In genomic region chr1:182842265-182842664, GRCh38 we compare ENCODE assay signal across 12 cellular contexts. TPM values are rescaled to one million over a fixed set of nuclear protein-coding genes. Genes with fewer than 3 reads are reported as not detected.
A peak's percentile ranks its signal among the peaks of the same experiment; 100 is the strongest.
DNase-seq lines count a peak whose midpoint lies in the region; ATAC-seq and TF ChIP-seq lines count a peak whose summit lies in the region.
"Had no signal": no experiment of that assay in that cellular context is flagged by ENCODE, and none has a peak within 500 bp of the region (broad histone marks: within the 10 kb centered on the region; RNA-seq: fewer than 3 reads in every experiment).

No MANE protein-coding gene starts in this region.

- DNase-seq in CD4-positive, alpha-beta T cell, result no peak
- DNase-seq in HFFc6, result no peak
- no peak for DNase-seq in mesothelial cell of epicardium (ENCODE audit: low spot score in 2 of 2, unreplicated experiment in 2 of 2)
- DNase-seq in DMS153 (lab: John Stamatoyannopoulos, UW), result no peak
- DNase-seq in NK-92 treated with Interleukin-12 subunit alpha and Interleukin-12 subunit beta, amount 100 ng/mL, for 24 hours (lab: John Stamatoyannopoulos, UW), result no peak
- DNase-seq in omental fat pad (ENCODE audit: low spot score), result no peak
- DNase-seq: central memory CD4-positive, alpha-beta T cell; NCI-H1105; stimulated activated CD4-positive, alpha-beta T cell treated with anti-CD3 and anti-CD28 coated beads, Interleukin-12 subunit alpha, Interleukin-12 subunit beta, amount 100 ng/mL, for 4 hours had no signal

- H3K27me3 ChIP-seq in CD4-positive, alpha-beta T cell (ENCODE audit: control insufficient read depth, insufficient read depth, low read length), result no peaks in the 10 kb centered on the region

- H3K4me1 Mint-ChIP-seq in CD4-positive, alpha-beta T cell (ENCODE audit: low read depth), result peaks cover 82% of the 10 kb centered on the region
- H3K4me1 Mint-ChIP-seq in HFFc6 (ENCODE audit: low read depth) (peaks cover 59% of the 10 kb centered on the region), mesothelial cell of epicardium (peaks cover 41% of the 10 kb centered on the region)
- H3K4me1 Mint-ChIP-seq in activated naive CD8-positive, alpha-beta T cell (ENCODE audit: low read depth), result peaks cover 71% of the 10 kb centered on the region

- POLR2A ChIA-PET in CD4-positive, alpha-beta T cell (lab: Charles Lee), result no interaction called here

- intact Hi-C loops in CD4-positive, alpha-beta T cell (cut with DNase I, micrococcal nuclease), result loop anchor here in 1 of 2 experiments (5.0 kb wide), 3 partner anchors 45 to 790 kb away; partner anchors contain the start of gene RGS16

- CTCF ChIA-PET in CD4-positive, alpha-beta T cell (lab: Charles Lee), result no interaction called here

- no peaks in the 10 kb centered on the region for H3K9me3 Mint-ChIP-seq in CD4-positive, alpha-beta T cell
- H3K9me3 Mint-ChIP-seq in HFFc6 (peaks cover 10% of the 10 kb centered on the region), mesothelial cell of epicardium (no peaks in the 10 kb centered on the region)
- H3K9me3 Mint-ChIP-seq in activated naive CD8-positive, alpha-beta T cell (ENCODE audit: low read depth), result no peaks in the 10 kb centered on the region

- peaks cover 81% of the 10 kb centered on the region for H3K36me3 Mint-ChIP-seq in CD4-positive, alpha-beta T cell (ENCODE audit: low read depth)
- H3K36me3 Mint-ChIP-seq in HFFc6 (ENCODE audit: low read depth) (peaks cover 44% of the 10 kb centered on the region), mesothelial cell of epicardium (peaks cover 15% of the 10 kb centered on the region)
- peaks cover 19% of the 10 kb centered on the region for H3K36me3 Mint-ChIP-seq in activated naive CD8-positive, alpha-beta T cell

- no peaks in the 10 kb centered on the region for H3K27me3 Mint-ChIP-seq in CD4-positive, alpha-beta T cell
- peaks cover 4% of the 10 kb centered on the region for H3K27me3 Mint-ChIP-seq in HFFc6 (ENCODE audit: insufficient read depth)
- no peaks in the 10 kb centered on the region for H3K27me3 Mint-ChIP-seq in activated naive CD8-positive, alpha-beta T cell
- H3K27me3 Mint-ChIP-seq in mesothelial cell of epicardium (ENCODE audit: low read depth), result no peaks in the 10 kb centered on the region

- H3K27ac Mint-ChIP-seq in CD4-positive, alpha-beta T cell, result peak overlapping the region; percentile 90
- H3K27ac Mint-ChIP-seq in HFFc6 (no peak overlapping the region), mesothelial cell of epicardium (peak overlapping the region; percentile 51)
- peak overlapping the region; percentile 78 for H3K27ac Mint-ChIP-seq in activated naive CD8-positive, alpha-beta T cell

- peak overlapping the region; percentile 92 for H3K4me3 Mint-ChIP-seq in CD4-positive, alpha-beta T cell
- H3K4me3 Mint-ChIP-seq in HFFc6, result peak overlapping the region; percentile 97
- H3K4me3 Mint-ChIP-seq in activated naive CD8-positive, alpha-beta T cell, result peak overlapping the region; percentile 99
- peak overlapping the region; percentile 49 for H3K4me3 Mint-ChIP-seq in mesothelial cell of epicardium

- ATAC-seq in CD4-positive, alpha-beta T cell (ENCODE audit: poor library complexity), result no peak
- ATAC-seq in GM19324 (IDR thresholded peaks at IDR 0.05; ENCODE audit: low FRiP score, unreplicated experiment) (no peak), omental fat pad (ENCODE audit: low FRiP score) (no peak)
- ATAC-seq: Right ventricle myocardium inferior had no signal

- H3K27ac ChIP-seq in CD4-positive, alpha-beta T cell (ENCODE audit: low read depth, low read length), result no peak overlapping the region

- no peak for TF ChIP-seq CTCF in CD4-positive, alpha-beta T cell (IDR thresholded peaks at IDR 0.05)
- TF ChIP-seq CTCF in HFFc6 (IDR thresholded peaks at IDR 0.05) (no peak), mesothelial cell of epicardium (IDR thresholded peaks at IDR 0.05; ENCODE audit: unreplicated experiment) (no peak), omental fat pad (IDR thresholded peaks at IDR 0.05) (no peak)

- no peaks in the 10 kb centered on the region for H3K9me3 ChIP-seq in CD4-positive, alpha-beta T cell (ENCODE audit: control insufficient read depth, low read length)

RNA-seq across cellular contexts. Expression of gene DHX9, which starts 3.1 kb away (rescaled TPM):
- 100 to 1,000 TPM; 338 to 353 TPM for total RNA-seq in CD4-positive, alpha-beta T cell
- 100 to 1,000 TPM; 141 to 176 (median 170) TPM for total RNA-seq in HFFc6 (2021; fragmentation: NEBNext Ultra II Directional; extraction: Animal tissue kit (Norgen Biotek cat#: 25700))
- total RNA-seq in mesothelial cell of epicardium (230 to 250 TPM (median 241 TPM) in 3 replicates), omental fat pad (100 to 1,000 TPM in 1 of 4 donors, 10 to 100 TPM in 3; 79.7 to 135 (median 88.8) TPM)

RNA-seq across cellular contexts. Expression of gene NPL, which starts 52.7 kb away (rescaled TPM):
- 1 to 10 TPM in 1 of 2 experiments, under 1 TPM in 1; 0.63 to 1.7 TPM for total RNA-seq in CD4-positive, alpha-beta T cell
- 1 to 10 TPM; 1.2 to 2.0 (median 1.5) TPM for total RNA-seq in HFFc6 (2021; fragmentation: NEBNext Ultra II Directional; extraction: Animal tissue kit (Norgen Biotek cat#: 25700))
- total RNA-seq in mesothelial cell of epicardium (3.9 to 5.8 TPM (median 4.9 TPM) in 3 replicates), omental fat pad (10 to 100 TPM; 18.5 to 39.9 (median 26.0) TPM)

Comparison
In these comparisons a context has a peak if more than half of its experiments do, and no peak if none do; other contexts are left out.
1. H3K4me3 Mint-ChIP-seq: peak in every context shown above with its lines; median percentile 99 in activated naive CD8-positive, alpha-beta T cell; 97 in HFFc6; 92 in CD4-positive, alpha-beta T cell; 49 in mesothelial cell of epicardium.